In genomic region chr5:11494340-11494739, GRCh38 we compare ENCODE assay signal across 12 cellular contexts.
DNase-seq lines count a peak whose midpoint lies in the region; ATAC-seq and TF ChIP-seq lines count a peak whose summit lies in the region.
"Had no signal": no experiment of that assay in that cellular context is flagged by ENCODE, and none has a peak within 500 bp of the region (broad histone marks: within the 10 kb centered on the region; RNA-seq: fewer than 3 reads in every experiment).

No MANE protein-coding gene starts in this region.

- H3K27ac ChIP-seq in PC-3 (ENCODE audit: low read length) (no peak overlapping the region), substantia nigra (ENCODE audit: low read depth, low read length, poor library complexity, severe bottlenecking) (no peak overlapping the region)
- H3K27ac ChIP-seq: HL-60, sigmoid colon had no signal

- no peaks in the 10 kb centered on the region for H3K79me2 ChIP-seq in PC-3 (ENCODE audit: low read length)

- H3K9ac ChIP-seq in PC-3 (ENCODE audit: low read length) = no peak overlapping the region

- H3K9me3 Mint-ChIP-seq in natural killer cell = no peaks in the 10 kb centered on the region
- H3K9me3 Mint-ChIP-seq in natural killer cell treated with Interleukin-12 subunit alpha and Interleukin-12 subunit beta and Interleukin-15 and Interleukin-18, amount 100 ng/mL, for 72 hours = no peaks in the 10 kb centered on the region

- no peak overlapping the region for H3K27ac Mint-ChIP-seq in natural killer cell
- H3K27ac Mint-ChIP-seq in natural killer cell treated with Interleukin-12 subunit alpha and Interleukin-12 subunit beta and Interleukin-15 and Interleukin-18, amount 100 ng/mL, for 72 hours = no peak overlapping the region
- H3K27ac Mint-ChIP-seq: CD8-positive, alpha-beta memory T cell had no signal

- no peak overlapping the region for H3K4me3 ChIP-seq in PC-3 (ENCODE audit: low read length)
- no peak overlapping the region for H3K4me3 ChIP-seq in fibroblast of the aortic adventitia (ENCODE audit: low read depth, low read length)
- H3K4me3 ChIP-seq in BE2C (ENCODE audit: low read depth, low read length) = no peak overlapping the region
- H3K4me3 ChIP-seq: sigmoid colon had no signal

- H3K4me2 ChIP-seq in PC-3 (ENCODE audit: low read length) = no peak overlapping the region

- TF ChIP-seq CTCF in natural killer cell (IDR thresholded peaks at IDR 0.05) = peak; percentile 17
- TF ChIP-seq CTCF in PC-3 (conservative IDR thresholded peaks at IDR 0.05; ENCODE audit: low read depth, low read length) = peak; percentile 78
- no peak for TF ChIP-seq CTCF in fibroblast of the aortic adventitia (IDR thresholded peaks at IDR 0.05; ENCODE audit: insufficient read depth, low read length)
- TF ChIP-seq CTCF in BE2C (IDR thresholded peaks at IDR 0.05; ENCODE audit: low read depth, low read length) = no peak

- H3K9me2 ChIP-seq in PC-3 (replicated peaks; ENCODE audit: low read length) = no peaks in the 10 kb centered on the region

- no peaks in the 10 kb centered on the region for H3K36me3 Mint-ChIP-seq in natural killer cell
- H3K36me3 Mint-ChIP-seq in natural killer cell treated with Interleukin-12 subunit alpha and Interleukin-12 subunit beta and Interleukin-15 and Interleukin-18, amount 100 ng/mL, for 72 hours = no peaks in the 10 kb centered on the region
- H3K36me3 Mint-ChIP-seq: CD8-positive, alpha-beta memory T cell had no signal

- BruUV-seq in PC-3 (replicated peaks; lab: Mats Ljungman, UMichigan) = no TSS peak

- POLR2A ChIA-PET in PC-3 (lab: Charles Lee; ENCODE audit: unreplicated experiment) = no interaction called here

- no peak for DNase-seq in natural killer cell
- DNase-seq in natural killer cell treated with Interleukin-12 subunit alpha and Interleukin-12 subunit beta and Interleukin-15 and Interleukin-18, amount 100 ng/mL, for 72 hours (ENCODE audit: low spot score) = no peak
- peak; percentile 52 for DNase-seq in PC-3
- DNase-seq in fibroblast of the aortic adventitia (ENCODE audit: low read depth) = peak; percentile 6
- no peak for DNase-seq in BE2C
- DNase-seq in substantia nigra (lab: John Stamatoyannopoulos, UW) = no peak
- DNase-seq in activated CD4-positive, alpha-beta T cell treated with anti-CD3 and anti-CD28 coated beads, Interleukin-2, amount 50 U/mL, for 4 hours = no peak
- DNase-seq: CD8-positive, alpha-beta memory T cell; islet precursor cell; sigmoid colon had no signal

- no peaks in the 10 kb centered on the region for H3K27me3 Mint-ChIP-seq in natural killer cell (ENCODE audit: low read depth in 2 of 2)
- peaks cover 3 to 7% of the 10 kb centered on the region in 2 donors for H3K27me3 Mint-ChIP-seq in natural killer cell treated with Interleukin-12 subunit alpha and Interleukin-12 subunit beta and Interleukin-15 and Interleukin-18, amount 100 ng/mL, for 72 hours

- H3F3A ChIP-seq in PC-3 (ENCODE audit: low read length, unreplicated experiment) = no peaks in the 10 kb centered on the region

- H2AFZ ChIP-seq in PC-3 (ENCODE audit: low read length) = no peak overlapping the region

- ATAC-seq in natural killer cell (no peak), PC-3 (no peak), GM21515 (IDR thresholded peaks at IDR 0.05; ENCODE audit: unreplicated experiment) (no peak)
- ATAC-seq in natural killer cell treated with Interleukin-12 subunit alpha and Interleukin-12 subunit beta and Interleukin-15 and Interleukin-18, amount 100 ng/mL, for 72 hours = no peak

- no peaks in the 10 kb centered on the region for H3K4me1 Mint-ChIP-seq in natural killer cell
- H3K4me1 Mint-ChIP-seq in natural killer cell treated with Interleukin-12 subunit alpha and Interleukin-12 subunit beta and Interleukin-15 and Interleukin-18, amount 100 ng/mL, for 72 hours (ENCODE audit: low read depth in 2 of 2) = no peaks in the 10 kb centered on the region
- H3K4me1 Mint-ChIP-seq: CD8-positive, alpha-beta memory T cell had no signal

- H3K27me3 ChIP-seq in PC-3 (ENCODE audit: low read length) (no peaks in the 10 kb centered on the region), BE2C (no peaks in the 10 kb centered on the region)
- H3K27me3 ChIP-seq: sigmoid colon had no signal

- H3K4me3 Mint-ChIP-seq in natural killer cell = no peak overlapping the region
- no peak overlapping the region for H3K4me3 Mint-ChIP-seq in natural killer cell treated with Interleukin-12 subunit alpha and Interleukin-12 subunit beta and Interleukin-15 and Interleukin-18, amount 100 ng/mL, for 72 hours
- H3K4me3 Mint-ChIP-seq: CD8-positive, alpha-beta memory T cell had no signal

- no peaks in the 10 kb centered on the region for H3K4me1 ChIP-seq in PC-3 (ENCODE audit: insufficient read depth, low read length)
- H3K4me1 ChIP-seq in BE2C = no peaks in the 10 kb centered on the region
- H3K4me1 ChIP-seq: sigmoid colon had no signal

- H3K36me3 ChIP-seq in PC-3 (ENCODE audit: low read depth, low read length) = no peaks in the 10 kb centered on the region
- no peaks in the 10 kb centered on the region for H3K36me3 ChIP-seq in BE2C
- H3K36me3 ChIP-seq: sigmoid colon had no signal

- intact Hi-C loops in natural killer cell (cut with micrococcal nuclease) (no loop called here), PC-3 (cut with micrococcal nuclease) (loop anchor here (1.0 to 10.0 kb wide), 3 partner anchors 227 to 800 kb away; no protein-coding TSS in a partner anchor)

- no peaks in the 10 kb centered on the region for H4K20me1 ChIP-seq in PC-3 (ENCODE audit: low read length)

- H3K9me3 ChIP-seq in PC-3 (ENCODE audit: low read length) (no peaks in the 10 kb centered on the region), BE2C (no peaks in the 10 kb centered on the region)
- H3K9me3 ChIP-seq: sigmoid colon had no signal

- CTCF ChIA-PET in PC-3 (lab: Charles Lee) = no interaction called here

Comparison
In these comparisons a context has a peak if more than half of its experiments do, and no peak if none do; other contexts are left out.
1. DNase-seq: peak in PC-3 (single experiment) and fibroblast of the aortic adventitia (single experiment); none in natural killer cell (single experiment), natural killer cell treated with Interleukin-12 subunit alpha and Interleukin-12 subunit beta and Interleukin-15 and Interleukin-18, amount 100 ng/mL, for 72 hours (single experiment), BE2C (single experiment), substantia nigra (0 of 49) and activated CD4-positive, alpha-beta T cell treated with anti-CD3 and anti-CD28 coated beads, Interleukin-2, amount 50 U/mL, for 4 hours (0 of 2).
2. CTCF ChIP-seq: peak in natural killer cell (single experiment) and PC-3 (single experiment); none in fibroblast of the aortic adventitia (single experiment) and BE2C (single experiment).